Comparison of ENCODE assay signal across 8 cellular contexts in the genomic region with DNA sequence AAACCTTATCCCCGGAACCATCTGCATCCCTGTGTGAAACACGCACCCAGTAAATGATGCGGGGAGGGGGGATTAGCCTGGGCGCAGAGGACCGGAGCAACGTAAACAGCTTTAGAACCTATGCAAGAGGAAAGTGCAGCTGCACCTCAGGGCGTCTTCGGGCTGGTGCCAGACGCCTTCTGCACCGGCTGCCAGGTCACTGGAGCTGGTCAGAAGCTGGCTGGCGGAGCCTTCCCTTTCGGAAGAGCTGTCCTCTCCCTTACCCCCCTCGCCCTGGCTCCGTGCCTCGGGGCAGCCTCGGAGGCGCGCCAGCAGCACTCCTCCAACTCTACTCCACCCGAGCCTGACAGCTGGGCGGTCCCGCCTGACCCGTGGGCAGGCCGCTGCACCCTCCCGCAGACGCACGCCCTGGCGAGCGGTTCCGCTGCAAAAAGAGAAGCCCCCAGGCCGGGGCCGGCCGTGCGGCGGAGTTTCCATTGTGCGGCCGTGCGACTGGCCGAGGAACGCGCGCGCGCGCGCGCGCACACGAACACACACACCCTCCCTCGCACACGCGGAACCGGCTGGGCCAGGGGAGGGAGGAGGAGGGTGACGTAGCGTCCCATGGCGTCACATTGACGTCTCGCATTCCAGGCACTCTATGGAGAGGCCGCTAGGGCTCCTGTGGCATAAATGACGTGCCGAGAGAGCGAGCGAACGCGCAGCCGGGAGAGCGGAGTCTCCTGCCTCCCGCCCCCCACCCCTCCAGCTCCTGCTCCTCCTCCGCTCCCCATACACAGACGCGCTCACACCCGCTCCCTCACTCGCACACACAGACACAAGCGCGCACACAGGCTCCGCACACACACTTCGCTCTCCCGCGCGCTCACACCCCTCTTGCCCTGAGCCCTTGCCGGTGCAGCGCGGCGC. TPM values are rescaled to one million over a fixed set of nuclear protein-coding genes. Genes with fewer than 3 reads are reported as not detected.
DNase-seq lines count a peak whose midpoint lies in the region; ATAC-seq and TF ChIP-seq lines count a peak whose summit lies in the region.

A gene (plus strand): TSS at position 699 of the 909 bp plus-strand sequence. CDS start 6,158 bp downstream, outside the sequence.

- no TSS peak for BruUV-seq in mammary epithelial cell (replicated peaks; lab: Mats Ljungman, UMichigan)

- TF ChIP-seq CTCF in WI38 (IDR thresholded peaks at IDR 0.05; ENCODE audit: low read depth, low read length) (no peak), mammary epithelial cell (conservative IDR thresholded peaks at IDR 0.05 in 1 of 2, IDR thresholded peaks at IDR 0.05 in 1 of 2; ENCODE audit: extremely low read depth in 1 of 2, insufficient read depth in 1 of 2, low read depth in 1 of 2, low read length in 2 of 2) (peak in 1 of 2 donors; percentile 33), smooth muscle cell (IDR thresholded peaks at IDR 0.05; ENCODE audit: borderline replicate concordance, insufficient read depth, poor library complexity, severe bottlenecking) (no peak)

- H3K79me2 ChIP-seq in ACC112 (ENCODE audit: control insufficient read depth, insufficient read depth, low read length, unreplicated experiment) (no peaks in the 10 kb centered on the region), mammary epithelial cell (ENCODE audit: insufficient read depth, low read length) (no peaks in the 10 kb centered on the region), smooth muscle cell (ENCODE audit: low read depth) (no peaks in the 10 kb centered on the region)

- H3K9ac ChIP-seq in mammary epithelial cell (ENCODE audit: insufficient read depth, low read length): peak within 1 kb of the TSS; percentile 82
- peak within 1 kb of the TSS; percentile 86 for H3K9ac ChIP-seq in smooth muscle cell (ENCODE audit: low read depth)

- DNase-seq in NCI-H2196 treated with DMSO at 0.1 percent for 48 hours (lab: John Stamatoyannopoulos, UW; ENCODE audit: unreplicated experiment): peak; percentile 69
- peak; percentile 96 for DNase-seq in mammary epithelial cell
- DNase-seq in immature natural killer cell: peak; percentile 94 to 95 (median 94)
- DNase-seq in smooth muscle cell (lab: John Stamatoyannopoulos, UW; ENCODE audit: unreplicated experiment): peak; percentile 76

- H3K9me3 ChIP-seq in mammary epithelial cell (replicated peaks; ENCODE audit: insufficient read depth, low read length) (no peaks in the 10 kb centered on the region), smooth muscle cell (replicated peaks; ENCODE audit: low read depth) (no peaks in the 10 kb centered on the region)

- CTCF ChIA-PET in mammary epithelial cell (lab: Charles Lee; ENCODE audit: low non-redundant PET): no interaction called here

- dilution Hi-C loops in mammary epithelial cell (cut with HindIII; ENCODE audit: low sequenced_read_pairs): no loop called here

- H3F3A ChIP-seq in smooth muscle cell (ENCODE audit: low read depth): peaks cover 9% of the 10 kb centered on the region

- H3K4me1 ChIP-seq in ACC112 (ENCODE audit: control insufficient read depth, insufficient read depth, low read length, unreplicated experiment): peaks cover 8% of the 10 kb centered on the region
- peaks cover 37% of the 10 kb centered on the region for H3K4me1 ChIP-seq in mammary epithelial cell (ENCODE audit: insufficient read depth, low read length)
- H3K4me1 ChIP-seq in smooth muscle cell (ENCODE audit: low read depth): peaks cover 17% of the 10 kb centered on the region

- H3K4me1 Mint-ChIP-seq in immature natural killer cell: peaks cover 71 to 75% of the 10 kb centered on the region in 2 donors

- no peaks in the 10 kb centered on the region for H3K36me3 Mint-ChIP-seq in immature natural killer cell

- no peaks in the 10 kb centered on the region for H4K20me1 ChIP-seq in mammary epithelial cell (ENCODE audit: insufficient read depth, low read length)
- H4K20me1 ChIP-seq in smooth muscle cell (ENCODE audit: low read depth): peaks cover 39% of the 10 kb centered on the region

- peaks cover 66 to 80% (median 70%) of the 10 kb centered on the region in 3 donors for H3K27me3 Mint-ChIP-seq in immature natural killer cell (ENCODE audit: low read depth in 3 of 3)

- in situ Hi-C loops in mammary epithelial cell (cut with MboI; ENCODE audit: low sequenced_read_pairs in 2 of 2): loop anchor here in 1 of 2 donors (25.0 kb wide), 4 partner anchors 91 to 766 kb away; a partner anchor contains a TSS

- H3K4me2 ChIP-seq in mammary epithelial cell (ENCODE audit: insufficient read depth, low read depth, low read length): peak within 1 kb of the TSS; percentile 100
- peak within 1 kb of the TSS; percentile 92 for H3K4me2 ChIP-seq in smooth muscle cell

- H3K27ac ChIP-seq in ACC112 (ENCODE audit: low read depth, low read length): peak within 1 kb of the TSS; percentile 95
- peak within 1 kb of the TSS; percentile 80 for H3K27ac ChIP-seq in mammary epithelial cell (ENCODE audit: insufficient read depth, low read depth, low read length)
- H3K27ac ChIP-seq in smooth muscle cell (ENCODE audit: low read depth): peak within 1 kb of the TSS; percentile 90

- under 1% methylated on average over 40 of the region's 83 CpGs for WGBS in mammary epithelial cell (ENCODE audit: low coverage, missing lambda C conversion rate)
- WGBS in smooth muscle cell (ENCODE audit: low lambda C conversion rate): under 1% methylated on average over 52 of the region's 83 CpGs

- intact Hi-C loops in mammary epithelial cell (cut with micrococcal nuclease): loop anchor here (1.0 to 10.0 kb wide), 11 partner anchors 69 to 776 kb away; a partner anchor contains a TSS

- H3K4me3 ChIP-seq in ACC112 (ENCODE audit: low read depth, low read length): peak within 1 kb of the TSS; percentile 90
- peak within 1 kb of the TSS; percentile 90 for H3K4me3 ChIP-seq in WI38 (ENCODE audit: low read depth, low read length)
- H3K4me3 ChIP-seq in mammary epithelial cell (replicated peaks in 1 of 3; ENCODE audit: insufficient read depth in 1 of 3, low read depth in 2 of 3, low read length in 3 of 3): peak within 1 kb of the TSS; percentile 63 to 92 (median 87)
- H3K4me3 ChIP-seq in smooth muscle cell: peak within 1 kb of the TSS; percentile 83

- H3K27me3 ChIP-seq in ACC112 (ENCODE audit: insufficient read depth, low read length) (0 out of 2 replicates have a peak, but pooled peaks cover 7% of the 10 kb centered on the region), mammary epithelial cell (ENCODE audit: insufficient read depth, low read length) (peaks cover 19% of the 10 kb centered on the region), smooth muscle cell (ENCODE audit: low read depth) (peaks cover 28% of the 10 kb centered on the region)

- H3K9me3 Mint-ChIP-seq in immature natural killer cell: peaks cover 0 to 4% (median 0%) of the 10 kb centered on the region in 6 donors

- no peaks in the 10 kb centered on the region for H3K36me3 ChIP-seq in ACC112 (ENCODE audit: insufficient read depth, low read length)
- H3K36me3 ChIP-seq in mammary epithelial cell (ENCODE audit: insufficient read depth, low read length): no peaks in the 10 kb centered on the region
- H3K36me3 ChIP-seq in smooth muscle cell (ENCODE audit: low read depth): no peaks in the 10 kb centered on the region

- peak within 1 kb of the TSS; percentile 93 to 98 (median 96) for H3K4me3 Mint-ChIP-seq in immature natural killer cell

- H3K27ac Mint-ChIP-seq in immature natural killer cell: peak within 1 kb of the TSS; percentile 94 to 100 (median 100)

- peak; percentile 34 for ATAC-seq in GM18870 (IDR thresholded peaks at IDR 0.05; ENCODE audit: unreplicated experiment)
- peak; percentile 27 for ATAC-seq in HG03108 (IDR thresholded peaks at IDR 0.05; ENCODE audit: unreplicated experiment)

- peak within 1 kb of the TSS; percentile 89 for H2AFZ ChIP-seq in ACC112 (ENCODE audit: low read length, unreplicated experiment)
- H2AFZ ChIP-seq in mammary epithelial cell (ENCODE audit: low read depth, low read length): peak within 1 kb of the TSS; percentile 94
- peak within 1 kb of the TSS; percentile 65 for H2AFZ ChIP-seq in smooth muscle cell (ENCODE audit: low read depth)

RNA-seq across cellular contexts. Expression of the gene that starts here (rescaled TPM):
- total RNA-seq in mammary epithelial cell: under 1 TPM; under 0.01 to 0.09 TPM
- 0.03 TPM for polyA plus RNA-seq in mammary epithelial cell
- polyA minus RNA-seq in mammary epithelial cell: not detected
- polyA plus RNA-seq in immature natural killer cell: 1 to 10 TPM in 1 of 3 donors, under 1 TPM in 2; 0.83 to 1.1 (median 0.88) TPM
- total RNA-seq in smooth muscle cell: 23.5 and 30.4 TPM in 2 replicates
- polyA plus RNA-seq in smooth muscle cell: 7.8 and 12.8 TPM in 2 replicates

Comparison
In these comparisons a context has a peak if more than half of its experiments do, and no peak if none do; other contexts are left out.
1. Peak in every context shown above with its lines: DNase-seq, ATAC-seq, H3K4me3 ChIP-seq and H3K27ac ChIP-seq.
2. RNA of the gene that starts here (total RNA-seq): 23.5 to 30.4 TPM in smooth muscle cell; under 0.01 to 0.09 TPM in mammary epithelial cell; every median in the first group is over 10 times any median in the second.
3. Peak in DNase-seq, H3K4me3 ChIP-seq, H3K27ac ChIP-seq, H3K9ac ChIP-seq and H3K4me2 ChIP-seq in mammary epithelial cell; RNA of the gene not detected or under 1 TPM.